Comparison of ENCODE assay signal across 31 cellular contexts in genomic region chr1:198955085-198955484, GRCh38.
"Had no signal": no experiment of that assay in that cellular context is flagged by ENCODE, and none has a peak within 500 bp of the region (broad histone marks: within the 10 kb centered on the region; RNA-seq: fewer than 3 reads in every experiment).

No MANE protein-coding gene starts in this region.

- H3K4me1 ChIP-seq: adrenal gland, body of pancreas, breast epithelium had no signal

- DNase-seq: activated B cell treated with CpG ODN at 0.5 μM for 24 hours; activated CD4-positive, alpha-beta memory T cell treated with anti-CD3 and anti-CD28 coated beads, Interleukin-2, amount 10 ng/mL, durations not matched to agents 7 days and 5 days; activated CD4-positive, alpha-beta T cell treated with anti-CD3 and anti-CD28 coated beads for 48 hours; activated CD4-positive, alpha-beta T cell treated with anti-CD3 and anti-CD28 coated beads, Interleukin-2, amount 10 ng/mL, durations not matched to agents 7 days and 5 days; activated CD4-positive, alpha-beta T cell treated with anti-CD3 and anti-CD28 coated beads, Interleukin-2, amount 50 U/mL, for 48 hours; activated CD4-positive, CD25-positive, alpha-beta regulatory T cell treated with anti-CD3 and anti-CD28 coated beads, Interleukin-2, amount 50 U/mL, for 72 hours; activated CD8-positive, alpha-beta memory T cell treated with anti-CD3 and anti-CD28 coated beads for 24 hours; activated CD8-positive, alpha-beta memory T cell treated with anti-CD3 and anti-CD28 coated beads, Interleukin-2, amount 10 ng/mL, durations not matched to agents 7 days and 5 days; activated CD8-positive, alpha-beta memory T cell treated with anti-CD3 and anti-CD28 coated beads, Interleukin-2, amount 50 U/mL, for 48 hours; activated CD8-positive, alpha-beta T cell treated with anti-CD3 and anti-CD28 coated beads, Interleukin-2, amount 10 ng/mL, durations not matched to agents 7 days and 5 days; activated effector memory CD4-positive, alpha-beta T cell treated with Interleukin-2 at 50 U/mL for 16 hours; activated gamma-delta T cell; activated naive CD4-positive, alpha-beta T cell treated with anti-CD3 and anti-CD28 coated beads for 36 hours; activated naive CD4-positive, alpha-beta T cell treated with anti-CD3 and anti-CD28 coated beads, Interleukin-2, amount 50 U/mL, for 16 hours; activated naive CD8-positive, alpha-beta T cell treated with anti-CD3 and anti-CD28 coated beads for 36 hours; activated T-cell treated with anti-CD3 and anti-CD28 coated beads, Interleukin-2, amount 50 U/mL, for 24 hours; activated T-cell treated with anti-CD3 and anti-CD28 coated beads, Interleukin-2, amount 50 U/mL, for 48 hours; adrenal gland; amniotic stem cell; aorta; body of pancreas; brain microvascular endothelial cell; central memory CD4-positive, alpha-beta T cell; T-helper 1 cell; T-helper 2 cell; T-helper 9 cell had no signal

- FAIRE-seq: astrocyte, colon had no signal

- H3K27me3 ChIP-seq: adrenal gland, body of pancreas, brain microvascular endothelial cell, breast epithelium had no signal

- H3K27ac ChIP-seq: adrenal gland, body of pancreas, brain microvascular endothelial cell, breast epithelium, VCaP had no signal

- ATAC-seq: activated CD8-positive, alpha-beta memory T cell treated with anti-CD3 and anti-CD28 coated beads, Interleukin-2, amount 10 ng/mL, durations not matched to agents 7 days and 5 days; activated CD8-positive, alpha-beta T cell treated with anti-CD3 and anti-CD28 coated beads, Interleukin-2, amount 10 ng/mL, durations not matched to agents 7 days and 5 days; activated naive CD4-positive, alpha-beta T cell treated with anti-CD3 and anti-CD28 coated beads, Interleukin-2, amount 50 U/mL, for 72 hours; body of pancreas had no signal

- H3K4me3 ChIP-seq: adrenal gland, body of pancreas, breast epithelium had no signal

- H3K36me3 ChIP-seq: adrenal gland, brain microvascular endothelial cell, breast epithelium had no signal

- H3K9me3 ChIP-seq: body of pancreas had no signal
